Comparison of ENCODE assay signal across 1 cellular context in genomic region chr1:180151508-180151907, GRCh38.
TF ChIP-seq lines count a peak whose summit lies in the region.

No MANE protein-coding gene starts in this region.

TF ChIP-seq in WTC11, 78 proteins besides CTCF, POLR2A, EP300 and RAD21 (continued from another document):
- TF ChIP-seq IRF1 (CRISPR knock-in tag; IDR thresholded peaks at IDR 0.05) (no peak), ZNF396 (CRISPR knock-in tag; IDR thresholded peaks at IDR 0.05; ENCODE audit: borderline replicate concordance) (no peak), SMAD4 (CRISPR knock-in tag; IDR thresholded peaks at IDR 0.05) (no peak)
